Comparison of ENCODE assay signal across 24 cellular contexts in genomic region chr7:43398831-43399230, GRCh38.
"Had no signal": no experiment of that assay in that cellular context is flagged by ENCODE, and none has a peak within 500 bp of the region (broad histone marks: within the 10 kb centered on the region; RNA-seq: fewer than 3 reads in every experiment).

No MANE protein-coding gene starts in this region.

- H3K27ac ChIP-seq: left lung, lower lobe of right lung, ovary, right atrium auricular region, right lobe of liver, tibial nerve, upper lobe of left lung, vagina had no signal

- H3K27me3 ChIP-seq: left lung, ovary, right atrium auricular region, right lobe of liver, tibial nerve, upper lobe of left lung, vagina had no signal

- H3K4me3 ChIP-seq: left lung, lower lobe of right lung, ovary, right atrium auricular region, right lobe of liver, smooth muscle cell, tibial nerve, upper lobe of left lung, vagina had no signal

- DNase-seq: hippocampal formation; kidney glomerular epithelial cell; left colon; left lung; lower lobe of right lung; mesendoderm; naive B cell; natural killer cell; ovary; right lobe of liver; stimulated activated CD4-positive, alpha-beta T cell treated with anti-CD3 and anti-CD28 coated beads, Interleukin-1b, Interleukin-23, amount 100 ng/mL, for 48 hours; stimulated activated CD4-positive, alpha-beta T cell treated with anti-CD3 and anti-CD28 coated beads, Interleukin-2, amount 100 ng/mL, for 48 hours; stimulated activated CD4-positive, alpha-beta T cell treated with anti-CD3 and anti-CD28 coated beads, Interleukin-4, amount 100 ng/mL, for 4 hours; stimulated activated CD8-positive, alpha-beta memory T cell treated with anti-CD3 and anti-CD28 coated beads, Interleukin-4, amount 100 ng/mL, for 48 hours; stimulated activated naive CD4-positive, alpha-beta T cell treated with Interleukin-2 at 50 U/mL for 16 hours; stimulated activated naive CD8-positive, alpha-beta T cell treated with anti-CD3 and anti-CD28 coated beads, Interleukin-15, amount 100 ng/mL, for 72 hours; substantia nigra; upper lobe of left lung had no signal

- H3K36me3 ChIP-seq: left lung, lower lobe of right lung, ovary, right atrium auricular region, right lobe of liver, tibial nerve, upper lobe of left lung, vagina had no signal

- FAIRE-seq: keratinocyte had no signal

- H3K9me3 ChIP-seq: left lung, lower lobe of right lung, ovary, right atrium auricular region, right lobe of liver, upper lobe of left lung, vagina had no signal

- ATAC-seq: left colon; left lung; lower lobe of right lung; natural killer cell; right lobe of liver; stimulated activated memory B cell treated with anti-CD40 and anti-IgM and Interleukin-4, amounts not matched to agents 10 μg/mL and 1 μg/mL and 100 μg/mL, for 72 hours; stimulated activated naive CD8-positive, alpha-beta T cell treated with anti-CD3 and anti-CD28 coated beads, Interleukin-15, amount 100 ng/mL, for 72 hours had no signal

- H3K4me1 ChIP-seq: left lung, lower lobe of right lung, right atrium auricular region, right lobe of liver, tibial nerve, upper lobe of left lung, vagina had no signal

- H3K4me2 ChIP-seq: smooth muscle cell had no signal
